1 cellular context compared by ENCODE assay signal in genomic region chr2:18169121-18169786, GRCh38.
A peak's percentile ranks its signal among the peaks of the same experiment; 100 is the strongest.
TF ChIP-seq lines count a peak whose summit lies in the region.

No MANE protein-coding gene starts in this region.

TF ChIP-seq in GM12878, 131 proteins besides CTCF, POLR2A, EP300 and RAD21:
- TF ChIP-seq HCFC1 (IDR thresholded peaks at IDR 0.05; ENCODE audit: low read length): no peak
- peak; percentile 55 for TF ChIP-seq ZBTB40 (IDR thresholded peaks at IDR 0.05; ENCODE audit: borderline replicate concordance)
